ENCODE assay signal across 14 cellular contexts in genomic region chr17:50051606-50052005, GRCh38. TPM values are rescaled to one million over a fixed set of nuclear protein-coding genes. Genes with fewer than 3 reads are reported as not detected.
A peak's percentile ranks its signal among the peaks of the same experiment; 100 is the strongest.
DNase-seq lines count a peak whose midpoint lies in the region; ATAC-seq and TF ChIP-seq lines count a peak whose summit lies in the region.
"Had no signal": no experiment of that assay in that cellular context is flagged by ENCODE, and none has a peak within 500 bp of the region (broad histone marks: within the 10 kb centered on the region; RNA-seq: fewer than 3 reads in every experiment).

No MANE protein-coding gene starts in this region.

- peaks cover 45% of the 10 kb centered on the region for H3K4me1 Mint-ChIP-seq in stimulated activated naive CD8-positive, alpha-beta T cell treated with anti-CD3 and anti-CD28 coated beads, Interleukin-15, Interleukin-2, amounts not matched to agents 100 ng/mL and 50 ng/mL, for 24 hours (ENCODE audit: low read depth)
- peaks cover 44% of the 10 kb centered on the region for H3K4me1 Mint-ChIP-seq in activated CD4-positive, alpha-beta memory T cell treated with anti-CD3 and anti-CD28 coated beads for 36 hours (ENCODE audit: low read depth)

- intact Hi-C loops in activated CD4-positive, alpha-beta memory T cell treated with anti-CD3 and anti-CD28 coated beads for 36 hours (cut with micrococcal nuclease), result no loop called here

- peak overlapping the region; percentile 6 for H3K27ac ChIP-seq in foreskin keratinocyte

- DNase-seq in stimulated activated naive CD8-positive, alpha-beta T cell treated with anti-CD3 and anti-CD28 coated beads, Interleukin-15, Interleukin-2, amounts not matched to agents 100 U/mL and 50 U/mL, for 24 hours, result no peak
- no peak for DNase-seq in activated CD4-positive, alpha-beta memory T cell treated with anti-CD3 and anti-CD28 coated beads for 36 hours
- DNase-seq in foreskin keratinocyte, result no peak
- DNase-seq in COR-L47 (lab: John Stamatoyannopoulos, UW), result no peak
- DNase-seq in NCI-H1417 (lab: John Stamatoyannopoulos, UW), result no peak
- DNase-seq: C1 segment of cervical spinal cord, cortex of kidney had no signal

- peaks cover 14% of the 10 kb centered on the region for H3K27me3 Mint-ChIP-seq in stimulated activated naive CD8-positive, alpha-beta T cell treated with anti-CD3 and anti-CD28 coated beads, Interleukin-15, Interleukin-2, amounts not matched to agents 100 ng/mL and 50 ng/mL, for 24 hours
- peaks cover 2% of the 10 kb centered on the region for H3K27me3 Mint-ChIP-seq in activated CD4-positive, alpha-beta memory T cell treated with anti-CD3 and anti-CD28 coated beads for 36 hours

- POLR2A ChIA-PET in activated CD4-positive, alpha-beta memory T cell treated with anti-CD3 and anti-CD28 coated beads for 36 hours (lab: Charles Lee), result no interaction called here

- peak overlapping the region; percentile 36 for H3K4me3 Mint-ChIP-seq in stimulated activated naive CD8-positive, alpha-beta T cell treated with anti-CD3 and anti-CD28 coated beads, Interleukin-15, Interleukin-2, amounts not matched to agents 100 ng/mL and 50 ng/mL, for 24 hours
- peak overlapping the region; percentile 1 for H3K4me3 Mint-ChIP-seq in activated CD4-positive, alpha-beta memory T cell treated with anti-CD3 and anti-CD28 coated beads for 36 hours
- H3K4me3 Mint-ChIP-seq: WTC11 had no signal

- CTCF ChIA-PET in activated CD4-positive, alpha-beta memory T cell treated with anti-CD3 and anti-CD28 coated beads for 36 hours (lab: Charles Lee), result interaction anchor here (2.7 to 7.9 kb wide), 2 partner anchors 22 to 36 kb away, joined by 8 to 85 read pairs; no protein-coding TSS in a partner anchor

- no peaks in the 10 kb centered on the region for H3K27me3 ChIP-seq in foreskin keratinocyte

- H3K9me3 Mint-ChIP-seq in stimulated activated naive CD8-positive, alpha-beta T cell treated with anti-CD3 and anti-CD28 coated beads, Interleukin-15, Interleukin-2, amounts not matched to agents 100 ng/mL and 50 ng/mL, for 24 hours, result no peaks in the 10 kb centered on the region
- no peaks in the 10 kb centered on the region for H3K9me3 Mint-ChIP-seq in activated CD4-positive, alpha-beta memory T cell treated with anti-CD3 and anti-CD28 coated beads for 36 hours
- H3K9me3 Mint-ChIP-seq: WTC11 had no signal

- H3K27ac Mint-ChIP-seq in stimulated activated naive CD8-positive, alpha-beta T cell treated with anti-CD3 and anti-CD28 coated beads, Interleukin-15, Interleukin-2, amounts not matched to agents 100 ng/mL and 50 ng/mL, for 24 hours, result peak overlapping the region; percentile 90
- peak overlapping the region; percentile 95 for H3K27ac Mint-ChIP-seq in activated CD4-positive, alpha-beta memory T cell treated with anti-CD3 and anti-CD28 coated beads for 36 hours

- no peaks in the 10 kb centered on the region for H3K36me3 Mint-ChIP-seq in stimulated activated naive CD8-positive, alpha-beta T cell treated with anti-CD3 and anti-CD28 coated beads, Interleukin-15, Interleukin-2, amounts not matched to agents 100 ng/mL and 50 ng/mL, for 24 hours (ENCODE audit: low read depth)
- no peaks in the 10 kb centered on the region for H3K36me3 Mint-ChIP-seq in activated CD4-positive, alpha-beta memory T cell treated with anti-CD3 and anti-CD28 coated beads for 36 hours
- H3K36me3 Mint-ChIP-seq: WTC11 had no signal

- no peak for ATAC-seq in stimulated activated naive CD8-positive, alpha-beta T cell treated with anti-CD3 and anti-CD28 coated beads, Interleukin-15, Interleukin-2, amounts not matched to agents 100 U/mL and 50 U/mL, for 24 hours
- ATAC-seq in foreskin keratinocyte, result no peak
- ATAC-seq in GM21737 (IDR thresholded peaks at IDR 0.05; ENCODE audit: unreplicated experiment), result no peak
- no peak for ATAC-seq in GM19395 (IDR thresholded peaks at IDR 0.05; ENCODE audit: unreplicated experiment)
- ATAC-seq: Right ventricle myocardium inferior, WTC11 had no signal

- H3K4me1 ChIP-seq in foreskin keratinocyte, result peaks cover 46% of the 10 kb centered on the region

- TF ChIP-seq CTCF in foreskin keratinocyte (conservative IDR thresholded peaks at IDR 0.05), result no peak

RNA-seq across cellular contexts. Expression of gene ITGA3, which starts 4.3 kb away (rescaled TPM):
- total RNA-seq in activated CD4-positive, alpha-beta memory T cell treated with anti-CD3 and anti-CD28 coated beads for 36 hours, result 10 to 100 TPM; 15.8 to 17.6 TPM
- total RNA-seq in foreskin keratinocyte, result 1,046 and 1,112 TPM in 2 replicates
- polyA plus RNA-seq in foreskin keratinocyte, result 633 and 656 TPM in 2 replicates

RNA-seq across cellular contexts. Expression of gene PDK2, which starts 43.5 kb away (rescaled TPM):
- 10 to 100 TPM; 13.3 to 14.6 TPM for total RNA-seq in activated CD4-positive, alpha-beta memory T cell treated with anti-CD3 and anti-CD28 coated beads for 36 hours
- 7.3 and 7.5 TPM in 2 replicates for total RNA-seq in foreskin keratinocyte
- polyA plus RNA-seq in foreskin keratinocyte, result 6.9 and 7.5 TPM in 2 replicates

RNA-seq across cellular contexts. Expression of gene DLX3, which starts 56.6 kb away (rescaled TPM):
- total RNA-seq in activated CD4-positive, alpha-beta memory T cell treated with anti-CD3 and anti-CD28 coated beads for 36 hours, result not detected
- 1.2 and 1.3 TPM in 2 replicates for total RNA-seq in foreskin keratinocyte
- polyA plus RNA-seq in foreskin keratinocyte, result 1.7 and 1.9 TPM in 2 replicates
- total RNA-seq: lung microvascular endothelial cell, pulmonary artery endothelial cell, Right ventricle myocardium inferior had no signal

Comparison
In these comparisons a context has a peak if more than half of its experiments do, and no peak if none do; other contexts are left out.
1. RNA of gene ITGA3, which starts 4.3 kb away (total RNA-seq): 1,046 to 1,112 TPM in foreskin keratinocyte; 15.8 to 17.6 TPM in activated CD4-positive, alpha-beta memory T cell treated with anti-CD3 and anti-CD28 coated beads for 36 hours; every median in the first group is over 10 times any median in the second.